1 cellular context compared by ENCODE assay signal in the genomic region with DNA sequence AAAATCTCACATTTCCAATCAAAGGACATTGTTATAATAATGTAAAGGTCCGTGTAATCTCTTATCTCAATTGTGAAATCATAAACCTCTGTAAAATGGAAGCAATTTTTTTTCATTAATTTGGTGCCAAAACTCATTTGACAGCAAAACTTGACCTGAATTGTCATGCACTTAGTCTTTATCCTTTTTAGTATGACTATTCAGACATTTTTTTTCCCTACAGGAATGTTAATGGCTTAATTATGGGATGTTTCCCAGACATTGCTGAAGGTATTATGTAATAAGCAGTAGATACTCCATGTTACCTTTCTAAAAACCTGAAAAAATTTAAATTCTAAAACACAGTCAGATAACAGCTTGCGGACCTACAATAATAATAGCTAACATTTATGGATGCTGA.
TF ChIP-seq lines count a peak whose summit lies in the region.

No MANE protein-coding gene starts in this region.

TF ChIP-seq in SK-N-SH treated with all-trans-retinoic acid at 6 μM for 48 hours, 23 proteins besides CTCF, POLR2A, EP300 and RAD21 (continued from another document):
- TF ChIP-seq, protein P1, sequence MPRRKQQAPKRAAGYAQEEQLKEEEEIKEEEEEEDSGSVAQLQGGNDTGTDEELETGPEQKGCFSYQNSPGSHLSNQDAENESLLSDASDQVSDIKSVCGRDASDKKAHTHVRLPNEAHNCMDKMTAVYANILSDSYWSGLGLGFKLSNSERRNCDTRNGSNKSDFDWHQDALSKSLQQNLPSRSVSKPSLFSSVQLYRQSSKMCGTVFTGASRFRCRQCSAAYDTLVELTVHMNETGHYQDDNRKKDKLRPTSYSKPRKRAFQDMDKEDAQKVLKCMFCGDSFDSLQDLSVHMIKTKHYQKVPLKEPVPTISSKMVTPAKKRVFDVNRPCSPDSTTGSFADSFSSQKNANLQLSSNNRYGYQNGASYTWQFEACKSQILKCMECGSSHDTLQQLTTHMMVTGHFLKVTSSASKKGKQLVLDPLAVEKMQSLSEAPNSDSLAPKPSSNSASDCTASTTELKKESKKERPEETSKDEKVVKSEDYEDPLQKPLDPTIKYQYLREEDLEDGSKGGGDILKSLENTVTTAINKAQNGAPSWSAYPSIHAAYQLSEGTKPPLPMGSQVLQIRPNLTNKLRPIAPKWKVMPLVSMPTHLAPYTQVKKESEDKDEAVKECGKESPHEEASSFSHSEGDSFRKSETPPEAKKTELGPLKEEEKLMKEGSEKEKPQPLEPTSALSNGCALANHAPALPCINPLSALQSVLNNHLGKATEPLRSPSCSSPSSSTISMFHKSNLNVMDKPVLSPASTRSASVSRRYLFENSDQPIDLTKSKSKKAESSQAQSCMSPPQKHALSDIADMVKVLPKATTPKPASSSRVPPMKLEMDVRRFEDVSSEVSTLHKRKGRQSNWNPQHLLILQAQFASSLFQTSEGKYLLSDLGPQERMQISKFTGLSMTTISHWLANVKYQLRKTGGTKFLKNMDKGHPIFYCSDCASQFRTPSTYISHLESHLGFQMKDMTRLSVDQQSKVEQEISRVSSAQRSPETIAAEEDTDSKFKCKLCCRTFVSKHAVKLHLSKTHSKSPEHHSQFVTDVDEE (CRISPR knock-in tag; IDR thresholded peaks at IDR 0.05) = no peak
- TF ChIP-seq ISL1 (CRISPR knock-in tag; IDR thresholded peaks at IDR 0.05) (peak; percentile 94), RARB (CRISPR knock-in tag; IDR thresholded peaks at IDR 0.05) (no peak)
- TF ChIP-seq, protein P2, sequence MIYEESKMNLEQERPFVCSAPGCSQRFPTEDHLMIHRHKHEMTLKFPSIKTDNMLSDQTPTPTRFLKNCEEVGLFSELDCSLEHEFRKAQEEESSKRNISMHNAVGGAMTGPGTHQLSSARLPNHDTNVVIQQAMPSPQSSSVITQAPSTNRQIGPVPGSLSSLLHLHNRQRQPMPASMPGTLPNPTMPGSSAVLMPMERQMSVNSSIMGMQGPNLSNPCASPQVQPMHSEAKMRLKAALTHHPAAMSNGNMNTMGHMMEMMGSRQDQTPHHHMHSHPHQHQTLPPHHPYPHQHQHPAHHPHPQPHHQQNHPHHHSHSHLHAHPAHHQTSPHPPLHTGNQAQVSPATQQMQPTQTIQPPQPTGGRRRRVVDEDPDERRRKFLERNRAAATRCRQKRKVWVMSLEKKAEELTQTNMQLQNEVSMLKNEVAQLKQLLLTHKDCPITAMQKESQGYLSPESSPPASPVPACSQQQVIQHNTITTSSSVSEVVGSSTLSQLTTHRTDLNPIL (CRISPR knock-in tag; IDR thresholded peaks at IDR 0.05; ENCODE audit: low read depth) = peak; percentile 49; the same call in 1 of the 2 replicates
TF ChIP-seq in SK-N-SH treated with all-trans-retinoic acid at 6 μM for 48 hours: peak in this region for 2.
